In the genomic region with DNA sequence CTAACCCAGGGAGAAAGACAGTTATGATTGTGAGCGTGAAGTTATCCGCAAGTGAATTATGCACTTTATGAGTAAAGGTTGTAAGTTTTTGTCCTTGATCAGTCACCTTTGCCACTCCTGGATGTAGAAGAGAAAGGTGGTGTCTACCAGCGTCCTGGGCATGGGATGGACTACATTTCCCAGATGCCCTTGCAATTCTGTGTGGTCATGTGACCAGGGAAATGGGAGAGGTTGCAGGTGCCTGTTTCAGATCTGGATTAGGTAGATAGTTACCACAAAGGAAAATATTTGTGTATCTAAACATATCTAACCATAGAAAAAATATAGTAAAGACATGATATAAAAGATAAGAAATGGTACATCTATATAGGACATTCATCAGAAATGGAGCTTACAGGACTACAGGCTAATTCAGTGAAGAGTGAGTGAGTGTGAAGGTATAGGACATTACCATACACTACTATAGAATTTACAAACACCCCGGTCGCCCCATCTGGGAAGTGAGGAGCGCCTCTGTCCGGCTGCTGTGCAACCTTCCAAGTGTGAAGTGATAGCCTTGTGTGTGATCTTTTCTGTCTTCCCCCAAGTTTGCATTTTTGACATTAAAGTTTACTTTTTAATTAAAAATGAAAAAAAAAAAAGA, we compare ENCODE assay signal across 1 cellular context.
A peak's percentile ranks its signal among the peaks of the same experiment; 100 is the strongest.
TF ChIP-seq lines count a peak whose summit lies in the region.

No MANE protein-coding gene starts in this region.

TF ChIP-seq in HepG2, 621 proteins besides CTCF, POLR2A, EP300 and RAD21:
- peak; percentile 85 for TF ChIP-seq ZNF143 (CRISPR knock-in tag; IDR thresholded peaks at IDR 0.05)
- TF ChIP-seq THAP11 (CRISPR knock-in tag; IDR thresholded peaks at IDR 0.05) = peak; percentile 96
- TF ChIP-seq, protein P1, sequence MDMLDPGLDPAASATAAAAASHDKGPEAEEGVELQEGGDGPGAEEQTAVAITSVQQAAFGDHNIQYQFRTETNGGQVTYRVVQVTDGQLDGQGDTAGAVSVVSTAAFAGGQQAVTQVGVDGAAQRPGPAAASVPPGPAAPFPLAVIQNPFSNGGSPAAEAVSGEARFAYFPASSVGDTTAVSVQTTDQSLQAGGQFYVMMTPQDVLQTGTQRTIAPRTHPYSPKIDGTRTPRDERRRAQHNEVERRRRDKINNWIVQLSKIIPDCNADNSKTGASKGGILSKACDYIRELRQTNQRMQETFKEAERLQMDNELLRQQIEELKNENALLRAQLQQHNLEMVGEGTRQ (IDR thresholded peaks at IDR 0.05; ENCODE audit: low read depth, low read length) = 0 out of 2 replicates have a peak, but pooled peaks have one; percentile 32
- TF ChIP-seq, protein P1 (CRISPR knock-in tag; IDR thresholded peaks at IDR 0.05; ENCODE audit: borderline replicate concordance) = peak; percentile 72; the same call in 1 of the 2 replicates
- TF ChIP-seq PRPF4 (IDR thresholded peaks at IDR 0.05; ENCODE audit: low read depth, low read length, poor library complexity, severe bottlenecking) = no peak
- peak; percentile 30; the same call in 1 of the 2 replicates for TF ChIP-seq HCFC1 (IDR thresholded peaks at IDR 0.05; ENCODE audit: low read depth, low read length)
TF ChIP-seq in HepG2: peak in this region for 4.
